ENCODE assay signal across 1 cellular context in genomic region chr2:118095610-118096009, GRCh38.
TF ChIP-seq lines count a peak whose summit lies in the region.

No MANE protein-coding gene starts in this region.

TF ChIP-seq in SK-N-SH treated with all-trans-retinoic acid at 6 μM for 48 hours, 23 proteins besides CTCF, POLR2A, EP300 and RAD21 (continued from another document):
- TF ChIP-seq, protein P1, sequence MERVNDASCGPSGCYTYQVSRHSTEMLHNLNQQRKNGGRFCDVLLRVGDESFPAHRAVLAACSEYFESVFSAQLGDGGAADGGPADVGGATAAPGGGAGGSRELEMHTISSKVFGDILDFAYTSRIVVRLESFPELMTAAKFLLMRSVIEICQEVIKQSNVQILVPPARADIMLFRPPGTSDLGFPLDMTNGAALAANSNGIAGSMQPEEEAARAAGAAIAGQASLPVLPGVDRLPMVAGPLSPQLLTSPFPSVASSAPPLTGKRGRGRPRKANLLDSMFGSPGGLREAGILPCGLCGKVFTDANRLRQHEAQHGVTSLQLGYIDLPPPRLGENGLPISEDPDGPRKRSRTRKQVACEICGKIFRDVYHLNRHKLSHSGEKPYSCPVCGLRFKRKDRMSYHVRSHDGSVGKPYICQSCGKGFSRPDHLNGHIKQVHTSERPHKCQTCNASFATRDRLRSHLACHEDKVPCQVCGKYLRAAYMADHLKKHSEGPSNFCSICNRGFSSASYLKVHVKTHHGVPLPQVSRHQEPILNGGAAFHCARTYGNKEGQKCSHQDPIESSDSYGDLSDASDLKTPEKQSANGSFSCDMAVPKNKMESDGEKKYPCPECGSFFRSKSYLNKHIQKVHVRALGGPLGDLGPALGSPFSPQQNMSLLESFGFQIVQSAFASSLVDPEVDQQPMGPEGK (CRISPR knock-in tag; IDR thresholded peaks at IDR 0.05; ENCODE audit: borderline replicate concordance), result no peak
- TF ChIP-seq ZNF8 (CRISPR knock-in tag; IDR thresholded peaks at IDR 0.05) (no peak), SNAI2 (CRISPR knock-in tag; IDR thresholded peaks at IDR 0.05) (no peak), PPARA (CRISPR knock-in tag; IDR thresholded peaks at IDR 0.05; ENCODE audit: borderline replicate concordance) (no peak)
